ENCODE assay signal across 16 cellular contexts in the genomic region with DNA sequence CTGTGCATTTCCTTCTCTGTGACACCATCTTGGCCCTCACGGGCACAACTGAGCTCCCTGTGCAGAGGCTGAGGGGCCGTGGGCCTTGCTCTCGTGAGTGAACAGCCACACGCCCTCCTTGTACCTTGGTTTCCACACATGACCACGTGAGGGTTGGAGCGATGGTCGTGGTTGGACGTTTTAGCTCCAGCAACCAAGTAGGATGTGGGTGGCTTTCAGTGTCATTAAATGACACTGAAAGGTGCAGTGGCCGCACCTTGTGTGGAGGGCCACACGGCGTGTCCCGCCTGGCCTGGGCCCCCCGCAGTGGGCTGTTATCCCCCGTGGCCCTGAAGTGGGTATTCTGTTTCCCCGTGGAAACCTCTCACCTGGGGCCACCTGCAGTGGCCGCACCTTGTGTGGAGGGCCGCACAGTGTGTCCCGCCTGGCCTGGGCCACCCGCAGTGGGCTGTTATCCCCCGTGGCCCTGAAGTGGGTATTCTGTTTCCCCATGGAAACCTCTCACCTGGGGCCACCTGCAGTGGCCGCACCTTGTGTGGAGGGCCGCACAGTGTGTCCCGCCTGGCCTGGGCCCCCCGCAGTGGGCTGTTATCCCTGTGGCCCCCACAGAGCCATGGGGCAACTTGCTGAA. TPM values are rescaled to one million over a fixed set of nuclear protein-coding genes. Genes with fewer than 3 reads are reported as not detected.
DNase-seq lines count a peak whose midpoint lies in the region; ATAC-seq and TF ChIP-seq lines count a peak whose summit lies in the region.
"Had no signal": no experiment of that assay in that cellular context is flagged by ENCODE, and none has a peak within 500 bp of the region (broad histone marks: within the 10 kb centered on the region; RNA-seq: fewer than 3 reads in every experiment).

No MANE protein-coding gene starts in this region.

- no peaks in the 10 kb centered on the region for H4K20me1 ChIP-seq in SU-DHL-6 (ENCODE audit: low read depth, low read length)

- H3K4me2 ChIP-seq in SU-DHL-6 (ENCODE audit: low read depth, low read length, poor library complexity, severe bottlenecking), result peak overlapping the region; percentile 49

- H3K27ac ChIP-seq in SU-DHL-6 (ENCODE audit: low read depth, low read length) (peak overlapping the region; percentile 94), lower lobe of right lung (peak overlapping the region; percentile 60), upper lobe of left lung (peak overlapping the region in 3 of 4 donors; percentile 3 to 61 (median 50))
- H3K27ac ChIP-seq: cardiac muscle cell, neutrophil, VCaP had no signal

- H3K4me1 ChIP-seq in lower lobe of right lung, result peaks cover 7% of the 10 kb centered on the region
- peaks cover 0 to 11% (median 5%) of the 10 kb centered on the region in 4 donors for H3K4me1 ChIP-seq in upper lobe of left lung

- peaks cover 7% of the 10 kb centered on the region; the same call in 1 of the 2 replicates for H3K36me3 ChIP-seq in SU-DHL-6 (ENCODE audit: low read length)
- peaks cover 68% of the 10 kb centered on the region for H3K36me3 ChIP-seq in lower lobe of right lung
- peaks cover 5 to 74% (median 51%) of the 10 kb centered on the region in 4 donors for H3K36me3 ChIP-seq in upper lobe of left lung

- peaks cover 27% of the 10 kb centered on the region for H3F3A ChIP-seq in SU-DHL-6 (ENCODE audit: insufficient read depth)

- H2AFZ ChIP-seq in SU-DHL-6 (ENCODE audit: low read depth, low read length, severe bottlenecking), result no peak overlapping the region

- peak overlapping the region; percentile 35; the same call in 1 of the 2 replicates for H3K9ac ChIP-seq in SU-DHL-6 (ENCODE audit: low read length)

- no peak for TF ChIP-seq CTCF in SU-DHL-6 (IDR thresholded peaks at IDR 0.05; ENCODE audit: insufficient read depth, low read length, poor library complexity, severe bottlenecking)
- TF ChIP-seq CTCF in lower lobe of right lung (IDR thresholded peaks at IDR 0.05), result no peak
- TF ChIP-seq CTCF in upper lobe of left lung (IDR thresholded peaks at IDR 0.05), result no peak

- no peak for TF ChIP-seq EP300 in upper lobe of left lung (IDR thresholded peaks at IDR 0.05)

- TF ChIP-seq POLR2A in upper lobe of left lung (IDR thresholded peaks at IDR 0.05), result no peak

- intact Hi-C loops in Right ventricle myocardium inferior (cut with DNase I) (no loop called here), cardiac septum (cut with DNase I) (no loop called here), lower lobe of right lung (cut with DNase I) (no loop called here), head of caudate nucleus (cut with DNase I) (no loop called here)

- H3K27me3 ChIP-seq in SU-DHL-6 (ENCODE audit: low read length), result no peaks in the 10 kb centered on the region
- no peaks in the 10 kb centered on the region for H3K27me3 ChIP-seq in lower lobe of right lung (ENCODE audit: low read depth)
- no peaks in the 10 kb centered on the region for H3K27me3 ChIP-seq in upper lobe of left lung
- H3K27me3 ChIP-seq: cardiac muscle cell, neutrophil had no signal

- 91 to 93% methylated on average over 4 to 24 of the region's 24 CpGs for WGBS in upper lobe of left lung, 2 donors

- H3K9me3 ChIP-seq in SU-DHL-6 (ENCODE audit: insufficient read depth, low read length) (no peaks in the 10 kb centered on the region), lower lobe of right lung (no peaks in the 10 kb centered on the region), upper lobe of left lung (no peaks in the 10 kb centered on the region)
- H3K9me3 ChIP-seq: neutrophil had no signal

- H3K9me2 ChIP-seq in SU-DHL-6 (replicated peaks; ENCODE audit: insufficient read depth, low read length), result no peaks in the 10 kb centered on the region

- ATAC-seq in Right ventricle myocardium inferior, result no peak
- no peak for ATAC-seq in lower lobe of right lung
- no peak for ATAC-seq in upper lobe of left lung (ENCODE audit: low FRiP score in 2 of 2)

- peaks cover 22% of the 10 kb centered on the region; the same call in 1 of the 2 replicates for H3K79me2 ChIP-seq in SU-DHL-6 (ENCODE audit: insufficient read depth, low read length)

- peak; percentile 14 for DNase-seq in Right ventricle myocardium inferior (ENCODE audit: missing footprints)
- no peak for DNase-seq in cardiac septum (ENCODE audit: low spot score)
- DNase-seq in lower lobe of right lung, result peak; percentile 27
- DNase-seq in upper lobe of left lung, result peak in 1 of 2 donors; percentile 50
- DNase-seq in DMS53 (lab: John Stamatoyannopoulos, UW), result no peak
- no peak for DNase-seq in T1000 (lab: John Stamatoyannopoulos, UW)
- DNase-seq in head of caudate nucleus, result no peak
- DNase-seq: ACHN, GOT3, mammary epithelial cell had no signal

- H3K4me3 ChIP-seq in SU-DHL-6 (ENCODE audit: insufficient read depth, low read length, poor library complexity, severe bottlenecking) (no peak overlapping the region), lower lobe of right lung (no peak overlapping the region), upper lobe of left lung (no peak overlapping the region)
- H3K4me3 ChIP-seq: cardiac muscle cell had no signal

RNA-seq across cellular contexts. Expression of a gene that starts 28.2 kb away (rescaled TPM):
- total RNA-seq in Right ventricle myocardium inferior (17.0 TPM), cardiac septum (14.7 TPM), lower lobe of right lung (31.7 TPM), upper lobe of left lung (10 to 100 TPM; 30.2 to 97.4 (median 35.3) TPM)

RNA-seq across cellular contexts. Expression of a gene that starts 49.7 kb away (rescaled TPM):
- not detected for total RNA-seq in Right ventricle myocardium inferior
- 0.27 TPM for total RNA-seq in cardiac septum
- 0.50 TPM for total RNA-seq in lower lobe of right lung
- 1 to 10 TPM in 3 of 6 donors, under 1 TPM in 3; 0.39 to 4.2 (median 1.2) TPM for total RNA-seq in upper lobe of left lung
- total RNA-seq: activated CD4-positive, alpha-beta memory T cell treated with anti-CD3 and anti-CD28 coated beads, Interleukin-2, amount 10 ng/mL, durations not matched to agents 7 days and 5 days; renal cortical epithelial cell had no signal

Comparison
In these comparisons a context has a peak if more than half of its experiments do, and no peak if none do; other contexts are left out.
1. DNase-seq: peak in Right ventricle myocardium inferior (single experiment) and lower lobe of right lung (single experiment); none in cardiac septum (single experiment), DMS53 (single experiment), T1000 (single experiment) and head of caudate nucleus (0 of 42).
2. Peak in every context shown above with its lines, with median percentiles within 50 percentile points of each other: H3K27ac ChIP-seq.